13 cellular contexts compared by ENCODE assay signal in genomic region chr9:90071257-90071656, GRCh38.
"Had no signal": no experiment of that assay in that cellular context is flagged by ENCODE, and none has a peak within 500 bp of the region (broad histone marks: within the 10 kb centered on the region; RNA-seq: fewer than 3 reads in every experiment).

No MANE protein-coding gene starts in this region.

- ATAC-seq: effector memory CD8-positive, alpha-beta T cell; left colon; mucosa of descending colon; naive thymus-derived CD8-positive, alpha-beta T cell had no signal

- DNase-seq: effector memory CD8-positive, alpha-beta T cell; foreskin melanocyte; head of caudate nucleus; kidney; left colon; mammary epithelial cell; mucosa of descending colon; naive thymus-derived CD8-positive, alpha-beta T cell; small intestine; stimulated activated CD4-positive, alpha-beta T cell treated with anti-CD3 and anti-CD28 coated beads, Interleukin-12 subunit alpha, Interleukin-12 subunit beta, amount 100 ng/mL, for 4 hours; stimulated activated naive CD4-positive, alpha-beta T cell; stomach; transverse colon had no signal
